In genomic region chr2:174708713-174709112, GRCh38 we compare ENCODE assay signal across 33 cellular contexts. TPM values are rescaled to one million over a fixed set of nuclear protein-coding genes. Genes with fewer than 3 reads are reported as not detected.
"Had no signal": no experiment of that assay in that cellular context is flagged by ENCODE, and none has a peak within 500 bp of the region (broad histone marks: within the 10 kb centered on the region; RNA-seq: fewer than 3 reads in every experiment).

No MANE protein-coding gene starts in this region.

- H3K27ac Mint-ChIP-seq: activated CD4-positive, alpha-beta T cell treated with anti-CD3 and anti-CD28 coated beads, Interleukin-2, amount 10 ng/mL, durations not matched to agents 24 days and 14 days; activated CD8-positive, alpha-beta T cell treated with anti-CD3 and anti-CD28 coated beads for 36 hours; activated naive CD4-positive, alpha-beta T cell treated with anti-CD3 and anti-CD28 coated beads, Interleukin-2, amount 50 U/mL, for 24 hours; activated T-cell treated with anti-CD3 and anti-CD28 coated beads, Interleukin-2, amount 50 U/mL, for 72 hours; activated T-helper 17 cell treated with anti-CD3 and anti-CD28 coated beads, Interleukin-2, amount 50 U/mL, for 72 hours had no signal

- ATAC-seq: activated CD8-positive, alpha-beta T cell treated with anti-CD3 and anti-CD28 coated beads for 36 hours; activated T-cell treated with anti-CD3 and anti-CD28 coated beads, Interleukin-2, amount 50 U/mL, for 72 hours; activated T-helper 17 cell treated with anti-CD3 and anti-CD28 coated beads, Interleukin-2, amount 50 U/mL, for 72 hours had no signal

- H3K27me3 Mint-ChIP-seq: activated naive CD4-positive, alpha-beta T cell treated with anti-CD3 and anti-CD28 coated beads, Interleukin-2, amount 50 U/mL, for 24 hours had no signal

- H3K4me1 Mint-ChIP-seq: activated CD4-positive, alpha-beta T cell treated with anti-CD3 and anti-CD28 coated beads, Interleukin-2, amount 10 ng/mL, durations not matched to agents 24 days and 14 days; activated naive CD4-positive, alpha-beta T cell treated with anti-CD3 and anti-CD28 coated beads, Interleukin-2, amount 50 U/mL, for 24 hours; activated T-helper 17 cell treated with anti-CD3 and anti-CD28 coated beads, Interleukin-2, amount 50 U/mL, for 72 hours; central memory CD8-positive, alpha-beta T cell had no signal

- H3K27ac ChIP-seq: ascending aorta, cardiac muscle cell, KMS-11, SJCRH30, SK-N-MC, WERI-Rb-1 had no signal

- H3K4me3 Mint-ChIP-seq: activated CD4-positive, alpha-beta T cell treated with anti-CD3 and anti-CD28 coated beads, Interleukin-2, amount 10 ng/mL, durations not matched to agents 24 days and 14 days; activated CD8-positive, alpha-beta T cell treated with anti-CD3 and anti-CD28 coated beads for 36 hours; activated naive CD4-positive, alpha-beta T cell treated with anti-CD3 and anti-CD28 coated beads, Interleukin-2, amount 50 U/mL, for 24 hours; activated T-cell treated with anti-CD3 and anti-CD28 coated beads, Interleukin-2, amount 50 U/mL, for 72 hours; activated T-helper 17 cell treated with anti-CD3 and anti-CD28 coated beads, Interleukin-2, amount 50 U/mL, for 72 hours; central memory CD8-positive, alpha-beta T cell had no signal

- DNase-seq: activated CD4-positive, alpha-beta T cell treated with anti-CD3 and anti-CD28 coated beads, Interleukin-2, amount 10 ng/mL, durations not matched to agents 24 days and 14 days; activated CD4-positive, alpha-beta T cell treated with anti-CD3 and anti-CD28 coated beads, Interleukin-2, amount 50 U/mL, for 4 hours; activated CD8-positive, alpha-beta T cell treated with anti-CD3 and anti-CD28 coated beads for 36 hours; activated gamma-delta T cell; activated naive CD4-positive, alpha-beta T cell treated with Interleukin-2 at 50 U/mL for 16 hours; activated T-cell treated with anti-CD3 and anti-CD28 coated beads, Interleukin-2, amount 50 U/mL, for 1 hour; activated T-cell treated with anti-CD3 and anti-CD28 coated beads, Interleukin-2, amount 50 U/mL, for 72 hours; amygdala; MM.1S; MV-4-11; NCI-H1092; NCI-H1436 treated with DMSO at 0.1 percent for 48 hours; NCI-H187; NCI-H2029 treated with DMSO at 0.1 percent for 48 hours; NCI-H2107; NCI-H2171; NCI-H510A; NCI-H526; NCI-H748 treated with DMSO at 0.1 percent for 48 hours; Right ventricle myocardium superior; SJCRH30; T1000; WERI-Rb-1 had no signal

- H3K4me3 ChIP-seq: ascending aorta, cardiac muscle cell, SJCRH30, SK-N-MC had no signal

- H3K9me3 Mint-ChIP-seq: activated CD4-positive, alpha-beta T cell treated with anti-CD3 and anti-CD28 coated beads, Interleukin-2, amount 10 ng/mL, durations not matched to agents 24 days and 14 days; activated CD8-positive, alpha-beta T cell treated with anti-CD3 and anti-CD28 coated beads for 36 hours; activated naive CD4-positive, alpha-beta T cell treated with anti-CD3 and anti-CD28 coated beads, Interleukin-2, amount 50 U/mL, for 24 hours; activated T-cell treated with anti-CD3 and anti-CD28 coated beads, Interleukin-2, amount 50 U/mL, for 72 hours; activated T-helper 17 cell treated with anti-CD3 and anti-CD28 coated beads, Interleukin-2, amount 50 U/mL, for 72 hours; central memory CD8-positive, alpha-beta T cell had no signal

- H3K36me3 Mint-ChIP-seq: activated naive CD4-positive, alpha-beta T cell treated with anti-CD3 and anti-CD28 coated beads, Interleukin-2, amount 50 U/mL, for 24 hours had no signal

RNA-seq across cellular contexts. Expression of gene CHRNA1, which starts 55.6 kb away (rescaled TPM):
- total RNA-seq: activated CD4-positive, alpha-beta T cell treated with anti-CD3 and anti-CD28 coated beads, Interleukin-2, amount 10 ng/mL, durations not matched to agents 24 days and 14 days; activated CD8-positive, alpha-beta T cell treated with anti-CD3 and anti-CD28 coated beads for 36 hours; activated T-cell treated with anti-CD3 and anti-CD28 coated beads, Interleukin-2, amount 50 U/mL, for 72 hours; ascending aorta; OCI-LY7; Right ventricle myocardium superior; T-helper 1 cell treated with Interleukin-12 subunit alpha and Interleukin-12 subunit beta and Interleukin-4 antibody, amounts not matched to agents 30 ng/mL and 1 ng/mL, for 36 hours; T-helper 2 cell treated with Interferon-gamma antibody and Interleukin-4, amounts not matched to agents 100 ng/mL and 5 ng/mL, for 36 hours had no signal
